In genomic region chr15:73127302-73127936, GRCh38 we compare ENCODE assay signal across 8 cellular contexts.
DNase-seq lines count a peak whose midpoint lies in the region; ATAC-seq and TF ChIP-seq lines count a peak whose summit lies in the region.

No MANE protein-coding gene starts in this region.

- H3K27ac ChIP-seq in Karpas-422 (ENCODE audit: low read length) = no peak overlapping the region

- no peak overlapping the region for H3K4me2 ChIP-seq in Karpas-422 (ENCODE audit: low read depth, low read length, poor library complexity, severe bottlenecking)

- peaks cover 1% of the 10 kb centered on the region for H3K27me3 Mint-ChIP-seq in activated CD4-positive, alpha-beta memory T cell treated with anti-CD3 and anti-CD28 coated beads for 36 hours
- no peaks in the 10 kb centered on the region for H3K27me3 Mint-ChIP-seq in glutamatergic neuron (ENCODE audit: unreplicated experiment)
- H3K27me3 Mint-ChIP-seq in stimulated activated naive B cell treated with anti-CD40 and anti-IgM and Interleukin-4, amounts not matched to agents 10 μg/mL and 1 μg/mL and 100 μg/mL, for 72 hours = peaks cover 19 to 26% of the 10 kb centered on the region in 2 donors

- no peak overlapping the region for H3K4me3 Mint-ChIP-seq in activated CD4-positive, alpha-beta memory T cell treated with anti-CD3 and anti-CD28 coated beads for 36 hours
- no peak overlapping the region for H3K4me3 Mint-ChIP-seq in glutamatergic neuron (ENCODE audit: unreplicated experiment)
- no peak overlapping the region for H3K4me3 Mint-ChIP-seq in stimulated activated naive B cell treated with anti-CD40 and anti-IgM and Interleukin-4, amounts not matched to agents 10 μg/mL and 1 μg/mL and 100 μg/mL, for 72 hours

- no peak overlapping the region for H2AFZ ChIP-seq in Karpas-422 (ENCODE audit: low read length)

- no peaks in the 10 kb centered on the region for H3K36me3 ChIP-seq in Karpas-422 (ENCODE audit: insufficient read depth, low read length)

- H3K9me3 Mint-ChIP-seq in activated CD4-positive, alpha-beta memory T cell treated with anti-CD3 and anti-CD28 coated beads for 36 hours = no peaks in the 10 kb centered on the region
- no peaks in the 10 kb centered on the region for H3K9me3 Mint-ChIP-seq in glutamatergic neuron (ENCODE audit: unreplicated experiment)
- peaks cover 0 to 1% of the 10 kb centered on the region in 2 donors for H3K9me3 Mint-ChIP-seq in stimulated activated naive B cell treated with anti-CD40 and anti-IgM and Interleukin-4, amounts not matched to agents 10 μg/mL and 1 μg/mL and 100 μg/mL, for 72 hours

- POLR2A ChIA-PET in AG04449 (lab: Yijun Ruan, JAX) = no interaction called here
- POLR2A ChIA-PET in activated CD4-positive, alpha-beta memory T cell treated with anti-CD3 and anti-CD28 coated beads for 36 hours (lab: Charles Lee) = no interaction called here

- ATAC-seq in stimulated activated naive B cell treated with anti-CD40 and anti-IgM and Interleukin-4, amounts not matched to agents 10 μg/mL and 1 μg/mL and 100 μg/mL, for 72 hours (replicated peaks) = peak; percentile 62 to 67

- no peaks in the 10 kb centered on the region for H3K4me1 ChIP-seq in Karpas-422 (ENCODE audit: low read length)

- H3K27ac Mint-ChIP-seq in activated CD4-positive, alpha-beta memory T cell treated with anti-CD3 and anti-CD28 coated beads for 36 hours = no peak overlapping the region
- H3K27ac Mint-ChIP-seq in glutamatergic neuron (ENCODE audit: unreplicated experiment) = no peak overlapping the region
- no peak overlapping the region for H3K27ac Mint-ChIP-seq in stimulated activated naive B cell treated with anti-CD40 and anti-IgM and Interleukin-4, amounts not matched to agents 10 μg/mL and 1 μg/mL and 100 μg/mL, for 72 hours

- peak; percentile 79 for TF ChIP-seq CTCF in AG04449 (IDR thresholded peaks at IDR 0.05; ENCODE audit: insufficient read depth, low read length, missing control alignments)
- TF ChIP-seq CTCF in glutamatergic neuron (IDR thresholded peaks at IDR 0.05; ENCODE audit: partially characterized antibody, unreplicated experiment) = peak; percentile 76

- no peaks in the 10 kb centered on the region for H4K20me1 ChIP-seq in Karpas-422 (ENCODE audit: insufficient read depth, low read depth, low read length)

- no peaks in the 10 kb centered on the region for H3K9me2 ChIP-seq in Karpas-422 (replicated peaks; ENCODE audit: insufficient read depth, low read length)

- no peaks in the 10 kb centered on the region for H3K9me3 ChIP-seq in Karpas-422 (ENCODE audit: low read length)

- H3K36me3 Mint-ChIP-seq in activated CD4-positive, alpha-beta memory T cell treated with anti-CD3 and anti-CD28 coated beads for 36 hours = peaks cover 3% of the 10 kb centered on the region
- H3K36me3 Mint-ChIP-seq in glutamatergic neuron (ENCODE audit: unreplicated experiment) = peaks cover 6% of the 10 kb centered on the region
- H3K36me3 Mint-ChIP-seq in stimulated activated naive B cell treated with anti-CD40 and anti-IgM and Interleukin-4, amounts not matched to agents 10 μg/mL and 1 μg/mL and 100 μg/mL, for 72 hours = no peaks in the 10 kb centered on the region

- peaks cover 2% of the 10 kb centered on the region for H3K4me1 Mint-ChIP-seq in activated CD4-positive, alpha-beta memory T cell treated with anti-CD3 and anti-CD28 coated beads for 36 hours (ENCODE audit: low read depth)
- H3K4me1 Mint-ChIP-seq in glutamatergic neuron (ENCODE audit: low read depth, unreplicated experiment) = no peaks in the 10 kb centered on the region
- no peaks in the 10 kb centered on the region for H3K4me1 Mint-ChIP-seq in stimulated activated naive B cell treated with anti-CD40 and anti-IgM and Interleukin-4, amounts not matched to agents 10 μg/mL and 1 μg/mL and 100 μg/mL, for 72 hours

- intact Hi-C loops in activated CD4-positive, alpha-beta memory T cell treated with anti-CD3 and anti-CD28 coated beads for 36 hours (cut with micrococcal nuclease) = no loop called here

- DNase-seq in AG04449 (ENCODE audit: low read depth, low spot score) = no peak
- peak; percentile 28 for DNase-seq in EL
- peak; percentile 79 for DNase-seq in Karpas-422
- DNase-seq in activated CD4-positive, alpha-beta memory T cell treated with anti-CD3 and anti-CD28 coated beads for 36 hours = peak; percentile 40
- peak; percentile 54 for DNase-seq in glutamatergic neuron
- no peak for DNase-seq in stimulated activated naive B cell treated with anti-CD40 and anti-IgM and Interleukin-4, amounts not matched to agents 10 μg/mL and 1 μg/mL and 100 μg/mL, for 72 hours
- DNase-seq in GOT3 (lab: John Stamatoyannopoulos, UW) = no peak
- DNase-seq in DMS153 (lab: John Stamatoyannopoulos, UW) = no peak

- CTCF ChIA-PET in AG04449 (lab: Yijun Ruan, JAX) = interaction anchor here (0.6 to 0.9 kb wide), 2 partner anchors 13 to 79 kb away, joined by 3 read pairs; no protein-coding TSS in a partner anchor
- CTCF ChIA-PET in activated CD4-positive, alpha-beta memory T cell treated with anti-CD3 and anti-CD28 coated beads for 36 hours (lab: Charles Lee) = interaction anchor here (0.9 to 3.0 kb wide), 4 partner anchors 9 to 147 kb away, joined by 4 to 12 read pairs (median 4); no protein-coding TSS in a partner anchor

- no peak overlapping the region for H3K9ac ChIP-seq in Karpas-422 (ENCODE audit: low read length)

- no peak overlapping the region for H3K4me3 ChIP-seq in AG04449 (ENCODE audit: low read depth, low read length)
- H3K4me3 ChIP-seq in Karpas-422 (ENCODE audit: low read length) = no peak overlapping the region

- H3K79me2 ChIP-seq in Karpas-422 (ENCODE audit: low read length) = no peaks in the 10 kb centered on the region

- H3K27me3 ChIP-seq in Karpas-422 (ENCODE audit: low read length) = no peaks in the 10 kb centered on the region

Comparison
In these comparisons a context has a peak if more than half of its experiments do, and no peak if none do; other contexts are left out.
1. DNase-seq: peak in EL (single experiment), Karpas-422 (single experiment), activated CD4-positive, alpha-beta memory T cell treated with anti-CD3 and anti-CD28 coated beads for 36 hours (single experiment) and glutamatergic neuron (single experiment); none in AG04449 (single experiment), stimulated activated naive B cell treated with anti-CD40 and anti-IgM and Interleukin-4, amounts not matched to agents 10 μg/mL and 1 μg/mL and 100 μg/mL, for 72 hours (single experiment), GOT3 (single experiment) and DMS153 (single experiment).